1 cellular context compared by ENCODE assay signal in the genomic region with DNA sequence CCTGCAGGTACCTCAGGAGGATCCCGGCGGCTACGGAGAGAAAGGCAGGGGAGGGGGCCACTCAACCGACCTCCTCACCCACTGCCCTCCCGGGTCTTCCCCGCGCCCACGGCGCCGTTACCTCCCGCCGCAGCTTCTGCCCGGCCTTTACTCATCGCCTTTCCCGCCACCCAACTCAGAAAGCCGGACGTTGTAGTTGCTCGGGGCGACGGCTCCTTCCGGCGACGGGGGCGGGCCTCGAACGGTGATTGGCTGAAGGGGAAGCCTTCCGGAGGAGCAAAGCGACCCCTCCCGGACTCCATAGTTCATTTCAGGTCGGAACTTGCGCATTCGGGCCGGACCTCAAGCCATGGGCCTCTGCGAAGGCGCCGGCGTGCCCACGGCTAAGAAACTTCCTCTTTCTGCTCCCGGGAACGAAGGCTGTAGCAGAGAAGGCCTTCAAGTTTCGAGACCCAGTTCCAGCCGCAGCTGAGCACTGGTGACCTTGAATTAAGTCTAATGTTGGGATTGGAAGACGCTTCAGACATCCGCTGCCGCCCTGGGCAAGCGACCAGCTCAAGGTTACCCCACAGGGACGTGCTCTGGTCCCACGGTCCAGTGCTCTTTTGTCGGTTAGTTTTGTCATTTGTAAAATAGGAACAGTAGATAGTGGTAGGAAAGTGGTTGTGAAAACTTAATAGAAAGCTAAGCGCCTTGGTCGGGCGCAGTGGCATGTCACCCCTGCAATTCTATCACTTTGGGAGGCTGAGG.
TF ChIP-seq lines count a peak whose summit lies in the region.

A gene with protein sequence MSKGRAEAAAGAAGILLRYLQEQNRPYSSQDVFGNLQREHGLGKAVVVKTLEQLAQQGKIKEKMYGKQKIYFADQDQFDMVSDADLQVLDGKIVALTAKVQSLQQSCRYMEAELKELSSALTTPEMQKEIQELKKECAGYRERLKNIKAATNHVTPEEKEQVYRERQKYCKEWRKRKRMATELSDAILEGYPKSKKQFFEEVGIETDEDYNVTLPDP (minus strand): TSS at position 198 of the 750 bp plus-strand sequence. CDS start 43 bp downstream, at position 155.

TF ChIP-seq in GM12878, 131 proteins besides CTCF, POLR2A, EP300 and RAD21 (continued from another document and continues in another):
- TF ChIP-seq MYB (IDR thresholded peaks at IDR 0.05; ENCODE audit: borderline replicate concordance, low read depth, low read length) (no peak), SREBF1 (IDR thresholded peaks at IDR 0.05; ENCODE audit: low read length) (no peak), TAF1 (IDR thresholded peaks at IDR 0.05; ENCODE audit: borderline replicate concordance, low read depth, low read length) (peak; percentile 88), ZBED1 (IDR thresholded peaks at IDR 0.05; ENCODE audit: borderline replicate concordance) (no peak), SMARCA5 (IDR thresholded peaks at IDR 0.05) (no peak), NFIC (IDR thresholded peaks at IDR 0.05; ENCODE audit: low read depth, low read length) (no peak; the same call in 1 of the 2 replicates), NBN (IDR thresholded peaks at IDR 0.05) (no peak), MTA2 (IDR thresholded peaks at IDR 0.05; ENCODE audit: low read depth) (no peak), TCF12 (IDR thresholded peaks at IDR 0.05; ENCODE audit: low read depth, low read length) (no peak; the same call in 1 of the 2 replicates), RUNX3 (IDR thresholded peaks at IDR 0.05; ENCODE audit: low read length) (peak; percentile 22; the same call in 1 of the 2 replicates), YY1 (IDR thresholded peaks at IDR 0.05; ENCODE audit: low read depth, low read length) (peak; percentile 75; the same call in 1 of the 2 replicates), NR2C1 (IDR thresholded peaks at IDR 0.05) (peak; percentile 87), BMI1 (IDR thresholded peaks at IDR 0.05; ENCODE audit: borderline replicate concordance) (peak; percentile 88), RBBP5 (conservative IDR thresholded peaks at IDR 0.05) (no peak), CBX3 (IDR thresholded peaks at IDR 0.05; ENCODE audit: borderline replicate concordance, low read depth) (no peak), SMAD1 (IDR thresholded peaks at IDR 0.05; ENCODE audit: low read depth, partially characterized antibody) (no peak), DPF2 (IDR thresholded peaks at IDR 0.05) (no peak; the same call in 1 of the 2 replicates), SPI1 (IDR thresholded peaks at IDR 0.05; ENCODE audit: borderline replicate concordance, insufficient read depth, low read depth, low read length) (no peak)
- TF ChIP-seq, protein P1, sequence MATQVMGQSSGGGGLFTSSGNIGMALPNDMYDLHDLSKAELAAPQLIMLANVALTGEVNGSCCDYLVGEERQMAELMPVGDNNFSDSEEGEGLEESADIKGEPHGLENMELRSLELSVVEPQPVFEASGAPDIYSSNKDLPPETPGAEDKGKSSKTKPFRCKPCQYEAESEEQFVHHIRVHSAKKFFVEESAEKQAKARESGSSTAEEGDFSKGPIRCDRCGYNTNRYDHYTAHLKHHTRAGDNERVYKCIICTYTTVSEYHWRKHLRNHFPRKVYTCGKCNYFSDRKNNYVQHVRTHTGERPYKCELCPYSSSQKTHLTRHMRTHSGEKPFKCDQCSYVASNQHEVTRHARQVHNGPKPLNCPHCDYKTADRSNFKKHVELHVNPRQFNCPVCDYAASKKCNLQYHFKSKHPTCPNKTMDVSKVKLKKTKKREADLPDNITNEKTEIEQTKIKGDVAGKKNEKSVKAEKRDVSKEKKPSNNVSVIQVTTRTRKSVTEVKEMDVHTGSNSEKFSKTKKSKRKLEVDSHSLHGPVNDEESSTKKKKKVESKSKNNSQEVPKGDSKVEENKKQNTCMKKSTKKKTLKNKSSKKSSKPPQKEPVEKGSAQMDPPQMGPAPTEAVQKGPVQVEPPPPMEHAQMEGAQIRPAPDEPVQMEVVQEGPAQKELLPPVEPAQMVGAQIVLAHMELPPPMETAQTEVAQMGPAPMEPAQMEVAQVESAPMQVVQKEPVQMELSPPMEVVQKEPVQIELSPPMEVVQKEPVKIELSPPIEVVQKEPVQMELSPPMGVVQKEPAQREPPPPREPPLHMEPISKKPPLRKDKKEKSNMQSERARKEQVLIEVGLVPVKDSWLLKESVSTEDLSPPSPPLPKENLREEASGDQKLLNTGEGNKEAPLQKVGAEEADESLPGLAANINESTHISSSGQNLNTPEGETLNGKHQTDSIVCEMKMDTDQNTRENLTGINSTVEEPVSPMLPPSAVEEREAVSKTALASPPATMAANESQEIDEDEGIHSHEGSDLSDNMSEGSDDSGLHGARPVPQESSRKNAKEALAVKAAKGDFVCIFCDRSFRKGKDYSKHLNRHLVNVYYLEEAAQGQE (IDR thresholded peaks at IDR 0.05; ENCODE audit: low read depth, low read length), result no peak
- TF ChIP-seq, protein P2, sequence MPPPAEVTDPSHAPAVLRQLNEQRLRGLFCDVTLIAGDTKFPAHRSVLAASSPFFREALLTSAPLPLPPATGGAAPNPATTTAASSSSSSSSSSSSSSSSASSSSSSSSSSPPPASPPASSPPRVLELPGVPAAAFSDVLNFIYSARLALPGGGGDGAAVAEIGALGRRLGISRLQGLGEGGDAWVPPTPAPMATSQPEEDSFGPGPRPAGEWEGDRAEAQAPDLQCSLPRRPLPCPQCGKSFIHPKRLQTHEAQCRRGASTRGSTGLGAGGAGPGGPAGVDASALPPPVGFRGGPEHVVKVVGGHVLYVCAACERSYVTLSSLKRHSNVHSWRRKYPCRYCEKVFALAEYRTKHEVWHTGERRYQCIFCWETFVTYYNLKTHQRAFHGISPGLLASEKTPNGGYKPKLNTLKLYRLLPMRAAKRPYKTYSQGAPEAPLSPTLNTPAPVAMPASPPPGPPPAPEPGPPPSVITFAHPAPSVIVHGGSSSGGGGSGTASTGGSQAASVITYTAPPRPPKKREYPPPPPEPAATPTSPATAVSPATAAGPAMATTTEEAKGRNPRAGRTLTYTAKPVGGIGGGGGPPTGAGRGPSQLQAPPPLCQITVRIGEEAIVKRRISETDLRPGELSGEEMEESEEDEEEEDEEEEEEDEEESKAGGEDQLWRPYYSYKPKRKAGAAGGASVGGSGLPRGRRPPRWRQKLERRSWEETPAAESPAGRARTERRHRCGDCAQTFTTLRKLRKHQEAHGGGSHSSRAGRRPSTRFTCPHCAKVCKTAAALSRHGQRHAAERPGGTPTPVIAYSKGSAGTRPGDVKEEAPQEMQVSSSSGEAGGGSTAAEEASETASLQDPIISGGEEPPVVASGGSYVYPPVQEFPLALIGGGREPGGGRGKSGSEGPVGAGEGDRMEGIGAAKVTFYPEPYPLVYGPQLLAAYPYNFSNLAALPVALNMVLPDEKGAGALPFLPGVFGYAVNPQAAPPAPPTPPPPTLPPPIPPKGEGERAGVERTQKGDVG (CRISPR knock-in tag; IDR thresholded peaks at IDR 0.05), result no peak
- TF ChIP-seq, protein P3, sequence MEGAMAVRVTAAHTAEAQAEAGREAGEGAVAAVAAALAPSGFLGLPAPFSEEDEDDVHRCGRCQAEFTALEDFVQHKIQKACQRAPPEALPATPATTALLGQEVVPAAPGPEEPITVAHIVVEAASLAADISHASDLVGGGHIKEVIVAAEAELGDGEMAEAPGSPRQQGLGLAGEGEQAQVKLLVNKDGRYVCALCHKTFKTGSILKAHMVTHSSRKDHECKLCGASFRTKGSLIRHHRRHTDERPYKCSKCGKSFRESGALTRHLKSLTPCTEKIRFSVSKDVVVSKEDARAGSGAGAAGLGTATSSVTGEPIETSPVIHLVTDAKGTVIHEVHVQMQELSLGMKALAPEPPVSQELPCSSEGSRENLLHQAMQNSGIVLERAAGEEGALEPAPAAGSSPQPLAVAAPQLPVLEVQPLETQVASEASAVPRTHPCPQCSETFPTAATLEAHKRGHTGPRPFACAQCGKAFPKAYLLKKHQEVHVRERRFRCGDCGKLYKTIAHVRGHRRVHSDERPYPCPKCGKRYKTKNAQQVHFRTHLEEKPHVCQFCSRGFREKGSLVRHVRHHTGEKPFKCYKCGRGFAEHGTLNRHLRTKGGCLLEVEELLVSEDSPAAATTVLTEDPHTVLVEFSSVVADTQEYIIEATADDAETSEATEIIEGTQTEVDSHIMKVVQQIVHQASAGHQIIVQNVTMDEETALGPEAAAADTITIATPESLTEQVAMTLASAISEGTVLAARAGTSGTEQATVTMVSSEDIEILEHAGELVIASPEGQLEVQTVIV (IDR thresholded peaks at IDR 0.05; ENCODE audit: borderline replicate concordance, partially characterized antibody), result peak; percentile 25
- TF ChIP-seq, protein P4, sequence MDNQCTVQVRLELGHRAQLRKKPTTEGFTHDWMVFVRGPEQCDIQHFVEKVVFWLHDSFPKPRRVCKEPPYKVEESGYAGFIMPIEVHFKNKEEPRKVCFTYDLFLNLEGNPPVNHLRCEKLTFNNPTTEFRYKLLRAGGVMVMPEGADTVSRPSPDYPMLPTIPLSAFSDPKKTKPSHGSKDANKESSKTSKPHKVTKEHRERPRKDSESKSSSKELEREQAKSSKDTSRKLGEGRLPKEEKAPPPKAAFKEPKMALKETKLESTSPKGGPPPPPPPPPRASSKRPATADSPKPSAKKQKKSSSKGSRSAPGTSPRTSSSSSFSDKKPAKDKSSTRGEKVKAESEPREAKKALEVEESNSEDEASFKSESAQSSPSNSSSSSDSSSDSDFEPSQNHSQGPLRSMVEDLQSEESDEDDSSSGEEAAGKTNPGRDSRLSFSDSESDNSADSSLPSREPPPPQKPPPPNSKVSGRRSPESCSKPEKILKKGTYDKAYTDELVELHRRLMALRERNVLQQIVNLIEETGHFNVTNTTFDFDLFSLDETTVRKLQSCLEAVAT (IDR thresholded peaks at IDR 0.05), result no peak; the same call in 1 of the 2 replicates
- TF ChIP-seq, protein P5, sequence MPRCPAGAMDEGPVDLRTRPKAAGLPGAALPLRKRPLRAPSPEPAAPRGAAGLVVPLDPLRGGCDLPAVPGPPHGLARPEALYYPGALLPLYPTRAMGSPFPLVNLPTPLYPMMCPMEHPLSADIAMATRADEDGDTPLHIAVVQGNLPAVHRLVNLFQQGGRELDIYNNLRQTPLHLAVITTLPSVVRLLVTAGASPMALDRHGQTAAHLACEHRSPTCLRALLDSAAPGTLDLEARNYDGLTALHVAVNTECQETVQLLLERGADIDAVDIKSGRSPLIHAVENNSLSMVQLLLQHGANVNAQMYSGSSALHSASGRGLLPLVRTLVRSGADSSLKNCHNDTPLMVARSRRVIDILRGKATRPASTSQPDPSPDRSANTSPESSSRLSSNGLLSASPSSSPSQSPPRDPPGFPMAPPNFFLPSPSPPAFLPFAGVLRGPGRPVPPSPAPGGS (IDR thresholded peaks at IDR 0.05; ENCODE audit: borderline replicate concordance, insufficient read depth, low read depth, low read length, poor library complexity, severe bottlenecking), result peak; percentile 69
- TF ChIP-seq, protein P6, sequence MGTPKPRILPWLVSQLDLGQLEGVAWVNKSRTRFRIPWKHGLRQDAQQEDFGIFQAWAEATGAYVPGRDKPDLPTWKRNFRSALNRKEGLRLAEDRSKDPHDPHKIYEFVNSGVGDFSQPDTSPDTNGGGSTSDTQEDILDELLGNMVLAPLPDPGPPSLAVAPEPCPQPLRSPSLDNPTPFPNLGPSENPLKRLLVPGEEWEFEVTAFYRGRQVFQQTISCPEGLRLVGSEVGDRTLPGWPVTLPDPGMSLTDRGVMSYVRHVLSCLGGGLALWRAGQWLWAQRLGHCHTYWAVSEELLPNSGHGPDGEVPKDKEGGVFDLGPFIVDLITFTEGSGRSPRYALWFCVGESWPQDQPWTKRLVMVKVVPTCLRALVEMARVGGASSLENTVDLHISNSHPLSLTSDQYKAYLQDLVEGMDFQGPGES (IDR thresholded peaks at IDR 0.05), result peak; percentile 79; the same call in 1 of the 2 replicates
- TF ChIP-seq, protein P7, sequence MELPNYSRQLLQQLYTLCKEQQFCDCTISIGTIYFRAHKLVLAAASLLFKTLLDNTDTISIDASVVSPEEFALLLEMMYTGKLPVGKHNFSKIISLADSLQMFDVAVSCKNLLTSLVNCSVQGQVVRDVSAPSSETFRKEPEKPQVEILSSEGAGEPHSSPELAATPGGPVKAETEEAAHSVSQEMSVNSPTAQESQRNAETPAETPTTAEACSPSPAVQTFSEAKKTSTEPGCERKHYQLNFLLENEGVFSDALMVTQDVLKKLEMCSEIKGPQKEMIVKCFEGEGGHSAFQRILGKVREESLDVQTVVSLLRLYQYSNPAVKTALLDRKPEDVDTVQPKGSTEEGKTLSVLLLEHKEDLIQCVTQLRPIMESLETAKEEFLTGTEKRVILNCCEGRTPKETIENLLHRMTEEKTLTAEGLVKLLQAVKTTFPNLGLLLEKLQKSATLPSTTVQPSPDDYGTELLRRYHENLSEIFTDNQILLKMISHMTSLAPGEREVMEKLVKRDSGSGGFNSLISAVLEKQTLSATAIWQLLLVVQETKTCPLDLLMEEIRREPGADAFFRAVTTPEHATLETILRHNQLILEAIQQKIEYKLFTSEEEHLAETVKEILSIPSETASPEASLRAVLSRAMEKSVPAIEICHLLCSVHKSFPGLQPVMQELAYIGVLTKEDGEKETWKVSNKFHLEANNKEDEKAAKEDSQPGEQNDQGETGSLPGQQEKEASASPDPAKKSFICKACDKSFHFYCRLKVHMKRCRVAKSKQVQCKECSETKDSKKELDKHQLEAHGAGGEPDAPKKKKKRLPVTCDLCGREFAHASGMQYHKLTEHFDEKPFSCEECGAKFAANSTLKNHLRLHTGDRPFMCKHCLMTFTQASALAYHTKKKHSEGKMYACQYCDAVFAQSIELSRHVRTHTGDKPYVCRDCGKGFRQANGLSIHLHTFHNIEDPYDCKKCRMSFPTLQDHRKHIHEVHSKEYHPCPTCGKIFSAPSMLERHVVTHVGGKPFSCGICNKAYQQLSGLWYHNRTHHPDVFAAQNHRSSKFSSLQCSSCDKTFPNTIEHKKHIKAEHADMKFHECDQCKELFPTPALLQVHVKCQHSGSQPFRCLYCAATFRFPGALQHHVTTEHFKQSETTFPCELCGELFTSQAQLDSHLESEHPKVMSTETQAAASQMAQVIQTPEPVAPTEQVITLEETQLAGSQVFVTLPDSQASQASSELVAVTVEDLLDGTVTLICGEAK (IDR thresholded peaks at IDR 0.05; ENCODE audit: borderline replicate concordance), result peak; percentile 96
- TF ChIP-seq, protein P8, sequence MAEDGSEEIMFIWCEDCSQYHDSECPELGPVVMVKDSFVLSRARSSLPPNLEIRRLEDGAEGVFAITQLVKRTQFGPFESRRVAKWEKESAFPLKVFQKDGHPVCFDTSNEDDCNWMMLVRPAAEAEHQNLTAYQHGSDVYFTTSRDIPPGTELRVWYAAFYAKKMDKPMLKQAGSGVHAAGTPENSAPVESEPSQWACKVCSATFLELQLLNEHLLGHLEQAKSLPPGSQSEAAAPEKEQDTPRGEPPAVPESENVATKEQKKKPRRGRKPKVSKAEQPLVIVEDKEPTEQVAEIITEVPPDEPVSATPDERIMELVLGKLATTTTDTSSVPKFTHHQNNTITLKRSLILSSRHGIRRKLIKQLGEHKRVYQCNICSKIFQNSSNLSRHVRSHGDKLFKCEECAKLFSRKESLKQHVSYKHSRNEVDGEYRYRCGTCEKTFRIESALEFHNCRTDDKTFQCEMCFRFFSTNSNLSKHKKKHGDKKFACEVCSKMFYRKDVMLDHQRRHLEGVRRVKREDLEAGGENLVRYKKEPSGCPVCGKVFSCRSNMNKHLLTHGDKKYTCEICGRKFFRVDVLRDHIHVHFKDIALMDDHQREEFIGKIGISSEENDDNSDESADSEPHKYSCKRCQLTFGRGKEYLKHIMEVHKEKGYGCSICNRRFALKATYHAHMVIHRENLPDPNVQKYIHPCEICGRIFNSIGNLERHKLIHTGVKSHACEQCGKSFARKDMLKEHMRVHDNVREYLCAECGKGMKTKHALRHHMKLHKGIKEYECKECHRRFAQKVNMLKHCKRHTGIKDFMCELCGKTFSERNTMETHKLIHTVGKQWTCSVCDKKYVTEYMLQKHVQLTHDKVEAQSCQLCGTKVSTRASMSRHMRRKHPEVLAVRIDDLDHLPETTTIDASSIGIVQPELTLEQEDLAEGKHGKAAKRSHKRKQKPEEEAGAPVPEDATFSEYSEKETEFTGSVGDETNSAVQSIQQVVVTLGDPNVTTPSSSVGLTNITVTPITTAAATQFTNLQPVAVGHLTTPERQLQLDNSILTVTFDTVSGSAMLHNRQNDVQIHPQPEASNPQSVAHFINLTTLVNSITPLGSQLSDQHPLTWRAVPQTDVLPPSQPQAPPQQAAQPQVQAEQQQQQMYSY (CRISPR knock-in tag; IDR thresholded peaks at IDR 0.05), result no peak
